In the genomic region with DNA sequence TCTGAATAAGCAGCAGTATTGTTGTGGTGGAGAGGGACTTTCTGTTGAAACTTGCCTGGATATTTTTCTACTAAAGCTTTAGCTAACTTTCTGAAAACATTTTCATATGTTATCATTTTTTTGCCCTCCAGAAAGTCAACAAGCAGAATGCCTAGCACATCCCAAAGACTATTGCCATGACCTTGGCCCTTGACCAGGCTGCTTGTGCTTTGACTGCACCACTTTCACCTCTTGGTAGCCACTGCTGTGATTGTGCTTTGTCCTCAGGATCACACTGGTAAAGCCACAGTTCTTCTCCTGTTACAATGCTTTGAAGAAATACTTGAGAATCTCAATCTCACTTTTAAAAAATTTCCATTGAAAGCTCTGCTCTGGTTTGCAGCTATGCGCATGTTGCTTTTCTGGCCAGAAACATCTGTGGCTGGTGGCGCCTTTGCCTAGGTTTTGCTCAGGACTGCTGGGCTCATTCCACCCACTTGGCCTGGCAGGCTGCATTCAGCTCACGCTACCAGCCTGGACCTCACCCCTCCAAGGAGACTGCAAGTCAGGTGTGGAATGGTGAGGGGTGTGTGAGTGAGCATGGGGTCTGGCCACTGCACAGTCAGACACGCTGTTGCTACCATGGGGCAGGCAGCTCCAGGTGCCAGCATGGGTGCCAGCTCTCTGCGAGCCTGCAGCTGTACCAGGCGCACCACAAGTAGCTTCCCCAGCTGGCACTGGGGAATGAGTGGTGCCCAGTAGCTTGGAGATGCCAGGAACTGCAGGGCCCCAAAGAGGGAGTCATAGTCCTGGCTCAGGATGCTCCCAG, we compare ENCODE assay signal across 16 cellular contexts.
DNase-seq lines count a peak whose midpoint lies in the region; ATAC-seq and TF ChIP-seq lines count a peak whose summit lies in the region.
"Had no signal": no experiment of that assay in that cellular context is flagged by ENCODE, and none has a peak within 500 bp of the region (broad histone marks: within the 10 kb centered on the region; RNA-seq: fewer than 3 reads in every experiment).

No MANE protein-coding gene starts in this region.

- H3K9ac ChIP-seq in liver (ENCODE audit: low read depth in 1 of 2, low read length in 2 of 2) = no peak overlapping the region

- H3K9me3 Mint-ChIP-seq in stimulated activated naive CD8-positive, alpha-beta T cell treated with anti-CD3 and anti-CD28 coated beads, Interleukin-15, amount 100 ng/mL, for 72 hours = peaks cover 12 to 16% of the 10 kb centered on the region in 2 donors

- no peaks in the 10 kb centered on the region for H3K27me3 Mint-ChIP-seq in stimulated activated naive CD8-positive, alpha-beta T cell treated with anti-CD3 and anti-CD28 coated beads, Interleukin-15, amount 100 ng/mL, for 72 hours
- H3K27me3 Mint-ChIP-seq: CD4-positive, alpha-beta memory T cell had no signal

- H3K27ac Mint-ChIP-seq in stimulated activated naive CD8-positive, alpha-beta T cell treated with anti-CD3 and anti-CD28 coated beads, Interleukin-15, amount 100 ng/mL, for 72 hours = peak overlapping the region in 1 of 2 donors; percentile 54

- H3K27me3 ChIP-seq in liver (ENCODE audit: control insufficient read depth in 4 of 4, insufficient read depth in 4 of 4, low read length in 3 of 4) (no peaks in the 10 kb centered on the region), ovary (no peaks in the 10 kb centered on the region), gastrocnemius medialis (no peaks in the 10 kb centered on the region)

- no peak for TF ChIP-seq EP300 in ovary (IDR thresholded peaks at IDR 0.05)

- H3K9me3 ChIP-seq in liver (ENCODE audit: control insufficient read depth in 4 of 4, low read length in 3 of 4) (no peaks in the 10 kb centered on the region), ovary (no peaks in the 10 kb centered on the region), gastrocnemius medialis (no peaks in the 10 kb centered on the region)
- H3K9me3 ChIP-seq: A549 had no signal

- no peak for TF ChIP-seq POLR2A in ovary (IDR thresholded peaks at IDR 0.05)
- TF ChIP-seq POLR2A in gastrocnemius medialis (IDR thresholded peaks at IDR 0.05) = no peak

- no peak overlapping the region for H3K4me3 Mint-ChIP-seq in stimulated activated naive CD8-positive, alpha-beta T cell treated with anti-CD3 and anti-CD28 coated beads, Interleukin-15, amount 100 ng/mL, for 72 hours
- H3K4me3 Mint-ChIP-seq: CD4-positive, alpha-beta memory T cell had no signal

- H3K4me1 ChIP-seq in liver (ENCODE audit: control insufficient read depth in 4 of 4, insufficient read depth in 4 of 4, low read length in 3 of 4) (peaks cover 4 to 18% (median 12%) of the 10 kb centered on the region in 4 donors), ovary (ENCODE audit: insufficient read depth) (peaks cover 2% of the 10 kb centered on the region), gastrocnemius medialis (peaks cover 0 to 6% of the 10 kb centered on the region in 2 donors)

- ATAC-seq in stimulated activated naive CD8-positive, alpha-beta T cell treated with anti-CD3 and anti-CD28 coated beads, Interleukin-15, amount 100 ng/mL, for 72 hours = peak; percentile 23
- ATAC-seq in stimulated activated naive CD8-positive, alpha-beta T cell treated with anti-CD3 and anti-CD28 coated beads, Interleukin-15, Interleukin-2, amounts not matched to agents 100 U/mL and 50 U/mL, for 24 hours = no peak
- no peak for ATAC-seq in gastrocnemius medialis
- ATAC-seq: A549 had no signal

- no peak for TF ChIP-seq RAD21 in liver (IDR thresholded peaks at IDR 0.05)

- peaks cover 26% of the 10 kb centered on the region for H3K4me1 Mint-ChIP-seq in stimulated activated naive CD8-positive, alpha-beta T cell treated with anti-CD3 and anti-CD28 coated beads, Interleukin-15, amount 100 ng/mL, for 72 hours

- no peaks in the 10 kb centered on the region for H3K36me3 ChIP-seq in liver (ENCODE audit: control insufficient read depth in 4 of 4, insufficient read depth in 3 of 4, low read depth in 1 of 4, low read length in 3 of 4)
- H3K36me3 ChIP-seq in ovary = no peaks in the 10 kb centered on the region
- no peaks in the 10 kb centered on the region for H3K36me3 ChIP-seq in gastrocnemius medialis

- WGBS in liver = 99% methylated on average over 6 of the region's 6 CpGs
- 79 to 83% (median 81%) methylated on average over 6 of the region's 6 CpGs for WGBS in ovary, 3 donors

- in situ Hi-C loops in gastrocnemius medialis (cut with MboI; ENCODE audit: low sequenced_read_pairs in 4 of 4) = no loop called here

- DNase-seq in stimulated activated naive CD8-positive, alpha-beta T cell treated with anti-CD3 and anti-CD28 coated beads, Interleukin-15, amount 100 ng/mL, for 72 hours = no peak
- no peak for DNase-seq in stimulated activated naive CD8-positive, alpha-beta T cell treated with anti-CD3 and anti-CD28 coated beads, Interleukin-15, Interleukin-2, amounts not matched to agents 100 U/mL and 50 U/mL, for 24 hours
- DNase-seq in ovary (peak in 3 of 5 donors; percentile 52 to 64 (median 58)), NCI-H1436 (lab: John Stamatoyannopoulos, UW) (no peak), gastrocnemius medialis (no peak)
- no peak for DNase-seq in stimulated activated CD8-positive, alpha-beta memory T cell treated with anti-CD3 and anti-CD28 coated beads, Interleukin-4, amount 100 ng/mL, for 48 hours
- DNase-seq: AML-193; CD4-positive, alpha-beta memory T cell; DMS79 treated with DMSO at 0.1 percent for 48 hours; GF-D8; GOT3; H7 had no signal

- no peak overlapping the region for H3K4me3 ChIP-seq in liver (ENCODE audit: low read depth in 1 of 3, low read length in 3 of 3)
- H3K4me3 ChIP-seq in ovary = no peak overlapping the region
- H3K4me3 ChIP-seq in gastrocnemius medialis = no peak overlapping the region
- H3K4me3 ChIP-seq: A549 had no signal

- intact Hi-C loops in ovary (cut with DNase I) (no loop called here), gastrocnemius medialis (cut with DNase I; ENCODE audit: low total_unique reads) (no loop called here)

- H3K27ac ChIP-seq in liver (ENCODE audit: low read depth in 1 of 2, low read length in 2 of 2) = no peak overlapping the region
- peak overlapping the region in 1 of 2 donors; percentile 36 for H3K27ac ChIP-seq in ovary
- no peak overlapping the region for H3K27ac ChIP-seq in gastrocnemius medialis
- H3K27ac ChIP-seq: 22Rv1, A549, C4-2B had no signal

- TF ChIP-seq CTCF in liver (IDR thresholded peaks at IDR 0.05; ENCODE audit: low read depth, low read length, missing input control) = no peak
- TF ChIP-seq CTCF in ovary (IDR thresholded peaks at IDR 0.05) = no peak
- no peak for TF ChIP-seq CTCF in gastrocnemius medialis (IDR thresholded peaks at IDR 0.05 in 4 of 5, conservative IDR thresholded peaks at IDR 0.05 in 1 of 5)

TF ChIP-seq in liver, 16 proteins besides CTCF, POLR2A, EP300 and RAD21:
- TF ChIP-seq ATF3 (IDR thresholded peaks at IDR 0.05) (no peak), HNF4A (conservative IDR thresholded peaks at IDR 0.05) (peak; percentile 11 to 57)

Comparison
In these comparisons a context has a peak if more than half of its experiments do, and no peak if none do; other contexts are left out.
1. DNase-seq: peak in ovary (3 of 5); none in stimulated activated naive CD8-positive, alpha-beta T cell treated with anti-CD3 and anti-CD28 coated beads, Interleukin-15, amount 100 ng/mL, for 72 hours (0 of 2), stimulated activated naive CD8-positive, alpha-beta T cell treated with anti-CD3 and anti-CD28 coated beads, Interleukin-15, Interleukin-2, amounts not matched to agents 100 U/mL and 50 U/mL, for 24 hours (single experiment), NCI-H1436 (single experiment), gastrocnemius medialis (0 of 2) and stimulated activated CD8-positive, alpha-beta memory T cell treated with anti-CD3 and anti-CD28 coated beads, Interleukin-4, amount 100 ng/mL, for 48 hours (single experiment).